16 cellular contexts compared by ENCODE assay signal in the genomic region with DNA sequence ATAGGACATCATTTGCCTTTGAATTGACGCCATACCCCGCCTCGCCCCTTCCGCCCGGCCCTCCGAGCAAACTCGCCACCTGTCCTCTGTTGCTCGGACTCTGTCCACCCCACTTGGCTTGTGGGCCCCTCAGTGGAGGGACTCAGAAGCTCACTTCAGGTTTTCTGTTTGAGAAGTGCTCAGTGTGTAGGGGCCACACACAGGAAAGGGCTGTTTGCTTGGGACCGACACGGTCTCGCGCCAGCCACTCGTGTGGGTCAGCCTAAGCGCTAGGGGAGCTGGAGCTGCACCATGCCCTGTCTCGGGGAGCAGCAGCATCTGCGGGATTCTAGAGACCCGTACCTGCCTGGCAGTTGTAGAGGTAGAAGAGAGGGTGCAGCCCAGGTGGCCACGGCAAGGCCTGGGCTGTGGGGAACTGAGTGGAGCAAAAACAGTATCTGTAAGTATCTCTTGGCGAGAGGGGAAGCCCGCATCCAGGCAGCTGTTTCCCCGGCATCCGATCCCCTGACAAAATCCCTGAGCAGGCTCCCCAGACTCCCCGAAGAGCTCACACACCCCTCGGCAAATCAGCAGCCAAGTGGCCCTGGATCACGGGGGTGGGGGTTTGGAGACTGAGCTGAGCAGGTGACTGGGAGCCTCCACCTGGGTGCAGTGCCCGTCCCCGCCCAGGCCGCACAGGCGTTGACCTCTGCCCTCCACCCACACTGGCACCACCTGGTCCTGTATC. TPM values are rescaled to one million over a fixed set of nuclear protein-coding genes. Genes with fewer than 3 reads are reported as not detected.
DNase-seq lines count a peak whose midpoint lies in the region; TF ChIP-seq lines count a peak whose summit lies in the region.
"Had no signal": no experiment of that assay in that cellular context is flagged by ENCODE, and none has a peak within 500 bp of the region (broad histone marks: within the 10 kb centered on the region; RNA-seq: fewer than 3 reads in every experiment).

No MANE protein-coding gene starts in this region.

- H3K9me3 ChIP-seq in Loucy (ENCODE audit: insufficient read depth, low read depth, low read length) (no peaks in the 10 kb centered on the region), mesenchymal stem cell (ENCODE audit: control insufficient read depth, low read length) (no peaks in the 10 kb centered on the region), smooth muscle cell (replicated peaks; ENCODE audit: low read depth) (no peaks in the 10 kb centered on the region), WERI-Rb-1 (ENCODE audit: severe bottlenecking) (no peaks in the 10 kb centered on the region)
- H3K9me3 ChIP-seq: Caco-2 had no signal

- peaks cover 34% of the 10 kb centered on the region for H3K36me3 Mint-ChIP-seq in chondrocyte (ENCODE audit: low read depth)
- H3K36me3 Mint-ChIP-seq: IgD-negative memory B cell had no signal

- H3K9ac ChIP-seq in Loucy (ENCODE audit: low read depth, low read length, poor library complexity, severe bottlenecking): peak overlapping the region; percentile 49
- H3K9ac ChIP-seq in mesenchymal stem cell (ENCODE audit: low read length): no peak overlapping the region
- no peak overlapping the region for H3K9ac ChIP-seq in smooth muscle cell (ENCODE audit: low read depth)

- H4K91ac ChIP-seq in mesenchymal stem cell (ENCODE audit: low read length): peak overlapping the region; percentile 65

- H3K27me3 Mint-ChIP-seq in chondrocyte (ENCODE audit: low read depth): no peaks in the 10 kb centered on the region
- H3K27me3 Mint-ChIP-seq: IgD-negative memory B cell had no signal

- no peaks in the 10 kb centered on the region; the same call in 1 of the 2 replicates for H3F3A ChIP-seq in Loucy (ENCODE audit: low read depth)
- peaks cover 72% of the 10 kb centered on the region for H3F3A ChIP-seq in smooth muscle cell (ENCODE audit: low read depth)

- H3K4ac ChIP-seq in mesenchymal stem cell (ENCODE audit: low read depth in 1 of 2, low read length in 2 of 2): no peak overlapping the region

- H3K27me3 ChIP-seq in Loucy (ENCODE audit: insufficient read depth, low read length, poor library complexity, severe bottlenecking) (no peaks in the 10 kb centered on the region), mesenchymal stem cell (ENCODE audit: control insufficient read depth in 1 of 2, insufficient read depth in 1 of 2, low read length in 2 of 2) (no peaks in the 10 kb centered on the region), smooth muscle cell (ENCODE audit: low read depth) (no peaks in the 10 kb centered on the region), WERI-Rb-1 (ENCODE audit: insufficient read depth, low read depth, severe bottlenecking) (no peaks in the 10 kb centered on the region)

- DNase-seq in chondrocyte (ENCODE audit: low spot score): peak; percentile 77
- DNase-seq in mesenchymal stem cell: no peak
- DNase-seq in smooth muscle cell (lab: John Stamatoyannopoulos, UW; ENCODE audit: unreplicated experiment): no peak
- no peak for DNase-seq in WERI-Rb-1
- DNase-seq in NCI-H1417 (lab: John Stamatoyannopoulos, UW): no peak
- no peak for DNase-seq in NCI-H1092 treated with DMSO at 0.1 percent for 48 hours (lab: John Stamatoyannopoulos, UW)
- no peak for DNase-seq in GM10248 (ENCODE audit: extremely low spot score)
- DNase-seq: Caco-2, DMS53, HCEC 1CT, NCI-H1436 treated with DMSO at 0.1 percent for 48 hours, NCI-H748 treated with DMSO at 0.1 percent for 48 hours, SHP77 treated with DMSO at 0.1 percent for 48 hours had no signal

- no peak overlapping the region for H3K18ac ChIP-seq in mesenchymal stem cell (ENCODE audit: low read depth in 1 of 2, low read length in 2 of 2)

- POLR2A ChIA-PET in GM10248 (lab: Yijun Ruan, JAX): no interaction called here

- no peak overlapping the region for H3K14ac ChIP-seq in mesenchymal stem cell (ENCODE audit: low read length in 2 of 2)

- H3K9me3 Mint-ChIP-seq in chondrocyte (ENCODE audit: low read depth): no peaks in the 10 kb centered on the region
- H3K9me3 Mint-ChIP-seq: IgD-negative memory B cell had no signal

- H3K79me2 ChIP-seq in Loucy (ENCODE audit: insufficient read depth, low read length) (no peaks in the 10 kb centered on the region), smooth muscle cell (ENCODE audit: low read depth) (peaks cover 100% of the 10 kb centered on the region)

- peaks cover 61% of the 10 kb centered on the region for H3K79me1 ChIP-seq in mesenchymal stem cell (replicated peaks; ENCODE audit: low read length, poor library complexity, severe bottlenecking)

- H4K8ac ChIP-seq in mesenchymal stem cell (ENCODE audit: low read length): no peak overlapping the region

- peaks cover 47% of the 10 kb centered on the region for H3K4me1 ChIP-seq in Loucy (ENCODE audit: insufficient read depth, low read length, poor library complexity, severe bottlenecking)
- H3K4me1 ChIP-seq in mesenchymal stem cell (ENCODE audit: control insufficient read depth, insufficient read depth, low read depth, low read length): peaks cover 26% of the 10 kb centered on the region
- peaks cover 6% of the 10 kb centered on the region for H3K4me1 ChIP-seq in smooth muscle cell (ENCODE audit: low read depth)
- H3K4me1 ChIP-seq: Caco-2 had no signal

- no peak overlapping the region for H2BK120ac ChIP-seq in mesenchymal stem cell (ENCODE audit: low read depth, low read length)

- peaks cover 64% of the 10 kb centered on the region for H3K4me1 Mint-ChIP-seq in chondrocyte (ENCODE audit: low read depth)

- peak overlapping the region in 1 of 2 experiments; percentile 56 for H3K23ac ChIP-seq in mesenchymal stem cell (ENCODE audit: low read length in 2 of 2)

- peak overlapping the region in 1 of 2 experiments; percentile 11 for H2BK12ac ChIP-seq in mesenchymal stem cell (ENCODE audit: low read length in 2 of 2)

- no peak overlapping the region for H2BK15ac ChIP-seq in mesenchymal stem cell (ENCODE audit: low read depth, poor library complexity, severe bottlenecking)

- no peak overlapping the region for H2AK5ac ChIP-seq in mesenchymal stem cell (ENCODE audit: low read length, severe bottlenecking)

- H3K4me3 ChIP-seq in Loucy (ENCODE audit: low read length, poor library complexity, severe bottlenecking) (peak overlapping the region; percentile 25), mesenchymal stem cell (ENCODE audit: insufficient read depth in 1 of 2, low read depth in 1 of 2, low read length in 2 of 2) (no peak overlapping the region), smooth muscle cell (no peak overlapping the region), WERI-Rb-1 (ENCODE audit: low read depth, low read length) (no peak overlapping the region)
- H3K4me3 ChIP-seq: GM12878 had no signal

- H2BK5ac ChIP-seq in mesenchymal stem cell (ENCODE audit: low read depth, low read length, poor library complexity, severe bottlenecking): no peak overlapping the region

- H4K20me1 ChIP-seq in Loucy (ENCODE audit: insufficient read depth, low read length, poor library complexity, severe bottlenecking): no peaks in the 10 kb centered on the region
- peaks cover 100% of the 10 kb centered on the region for H4K20me1 ChIP-seq in smooth muscle cell (ENCODE audit: low read depth)

- H2AFZ ChIP-seq in Loucy (ENCODE audit: low read length): no peak overlapping the region
- H2AFZ ChIP-seq in mesenchymal stem cell (ENCODE audit: low read depth, low read length): no peak overlapping the region
- H2AFZ ChIP-seq in smooth muscle cell (ENCODE audit: low read depth): no peak overlapping the region

- no peaks in the 10 kb centered on the region for H3K9me2 ChIP-seq in Loucy (replicated peaks; ENCODE audit: low read depth, low read length)

- peak overlapping the region; percentile 65 for H3K4me2 ChIP-seq in Loucy (ENCODE audit: low read depth, low read length, poor library complexity, severe bottlenecking)
- no peak overlapping the region for H3K4me2 ChIP-seq in mesenchymal stem cell (ENCODE audit: low read length, poor library complexity, severe bottlenecking)
- H3K4me2 ChIP-seq in smooth muscle cell: no peak overlapping the region

- TF ChIP-seq CTCF in Loucy (conservative IDR thresholded peaks at IDR 0.05; ENCODE audit: low read length) (no peak), chondrocyte (IDR thresholded peaks at IDR 0.05) (no peak), smooth muscle cell (IDR thresholded peaks at IDR 0.05; ENCODE audit: borderline replicate concordance, insufficient read depth, poor library complexity, severe bottlenecking) (no peak), WERI-Rb-1 (IDR thresholded peaks at IDR 0.05; ENCODE audit: low read depth, low read length) (no peak), GM10248 (IDR thresholded peaks at IDR 0.05; ENCODE audit: control extremely low read depth, extremely low read depth, low read depth, missing control alignments) (no peak)

- WGBS in mesenchymal stem cell: 95% methylated on average over 29 of the region's 29 CpGs
- 93% methylated on average over 29 of the region's 29 CpGs for WGBS in smooth muscle cell (ENCODE audit: low lambda C conversion rate)

- peak overlapping the region; percentile 61 for H3K27ac Mint-ChIP-seq in chondrocyte (ENCODE audit: unreplicated experiment)
- H3K27ac Mint-ChIP-seq: IgD-negative memory B cell had no signal

- no peaks in the 10 kb centered on the region for H3K36me3 ChIP-seq in Loucy (ENCODE audit: insufficient read depth, low read length)
- H3K36me3 ChIP-seq in mesenchymal stem cell (ENCODE audit: control insufficient read depth in 1 of 2, insufficient read depth in 2 of 2, low read depth in 1 of 2, low read length in 2 of 2): peaks cover 26 to 76% of the 10 kb centered on the region in 2 experiments
- H3K36me3 ChIP-seq in smooth muscle cell (ENCODE audit: low read depth): peaks cover 9% of the 10 kb centered on the region
- no peaks in the 10 kb centered on the region for H3K36me3 ChIP-seq in WERI-Rb-1

- H3K4me3 Mint-ChIP-seq in chondrocyte (ENCODE audit: unreplicated experiment): no peak overlapping the region
- H3K4me3 Mint-ChIP-seq: IgD-negative memory B cell had no signal

- CTCF ChIA-PET in GM10248 (lab: Yijun Ruan, JAX): no interaction called here

- H3K27ac ChIP-seq in mesenchymal stem cell (ENCODE audit: low read length, poor library complexity, severe bottlenecking) (no peak overlapping the region), smooth muscle cell (ENCODE audit: low read depth) (peak overlapping the region; percentile 96), WERI-Rb-1 (no peak overlapping the region)

RNA-seq across cellular contexts. Expression of a gene that starts 52.2 kb away (rescaled TPM):
- total RNA-seq in chondrocyte (2,235 to 2,410 TPM (median 2,315 TPM) in 3 replicates), smooth muscle cell (1,084 and 1,167 TPM in 2 replicates)
- 754 TPM for polyA plus RNA-seq in mesenchymal stem cell (2013, experiment 1 of 2)
- 709 TPM for polyA plus RNA-seq in mesenchymal stem cell (2013, experiment 2 of 2)
- polyA plus RNA-seq in smooth muscle cell: 1,100 and 1,443 TPM in 2 replicates
- polyA plus RNA-seq: IgD-negative memory B cell had no signal
